In genomic region chr17:79464310-79465010, GRCh38 we compare ENCODE assay signal across 15 cellular contexts.
DNase-seq lines count a peak whose midpoint lies in the region; ATAC-seq and TF ChIP-seq lines count a peak whose summit lies in the region.
"Had no signal": no experiment of that assay in that cellular context is flagged by ENCODE, and none has a peak within 500 bp of the region (broad histone marks: within the 10 kb centered on the region; RNA-seq: fewer than 3 reads in every experiment).

No MANE protein-coding gene starts in this region.

- peaks cover 0 to 64% (median 22%) of the 10 kb centered on the region in 3 donors for H3K27me3 ChIP-seq in stomach

- WGBS in stomach, 5 donors: 66 to 77% (median 75%) methylated on average over 28 to 29 of the region's 29 CpGs

- H3K9me3 ChIP-seq in stomach: no peaks in the 10 kb centered on the region

- H3K4me1 ChIP-seq in stomach: no peaks in the 10 kb centered on the region

- no peaks in the 10 kb centered on the region for H3K4me1 Mint-ChIP-seq in activated T-cell treated with anti-CD3 and anti-CD28 coated beads, Interleukin-2, amount 50 U/mL, for 4 hours (ENCODE audit: low read depth)
- H3K4me1 Mint-ChIP-seq in nephron progenitor cell: peaks cover 22% of the 10 kb centered on the region

- DNase-seq in activated T-cell treated with anti-CD3 and anti-CD28 coated beads, Interleukin-2, amount 50 U/mL, for 4 hours: no peak
- no peak for DNase-seq in activated T-cell treated with anti-CD3 and anti-CD28 coated beads, Interleukin-2, amount 50 U/mL, for 48 hours
- DNase-seq in caudate nucleus (lab: John Stamatoyannopoulos, UW) (peak in 2 of 61 donors; percentile 5 to 79), nephron progenitor cell (no peak), NCI-H2029 treated with DMSO at 0.1 percent for 48 hours (lab: John Stamatoyannopoulos, UW) (no peak), NCI-H2227 (lab: John Stamatoyannopoulos, UW; ENCODE audit: unreplicated experiment) (no peak), stomach (no peak), NCI-H1105 (lab: John Stamatoyannopoulos, UW) (no peak)
- DNase-seq: 8988T, HFFc6, NCI-H1105 treated with DMSO at 0.1 percent for 48 hours, NCI-H2029, NCI-H510A treated with DMSO at 0.1 percent for 48 hours had no signal

- H3K27ac Mint-ChIP-seq in nephron progenitor cell: peak overlapping the region; percentile 40
- H3K27ac Mint-ChIP-seq: HFFc6 had no signal

- intact Hi-C loops in stomach (cut with DNase I; ENCODE audit: low total_unique reads): no loop called here

- no peaks in the 10 kb centered on the region for H3K9me3 Mint-ChIP-seq in activated T-cell treated with anti-CD3 and anti-CD28 coated beads, Interleukin-2, amount 50 U/mL, for 4 hours
- no peaks in the 10 kb centered on the region for H3K9me3 Mint-ChIP-seq in nephron progenitor cell

- ATAC-seq in activated T-cell treated with anti-CD3 and anti-CD28 coated beads, Interleukin-2, amount 50 U/mL, for 4 hours: no peak
- ATAC-seq: Panc1 had no signal

- H3K36me3 Mint-ChIP-seq in activated T-cell treated with anti-CD3 and anti-CD28 coated beads, Interleukin-2, amount 50 U/mL, for 4 hours (ENCODE audit: insufficient read depth): no peaks in the 10 kb centered on the region
- no peaks in the 10 kb centered on the region for H3K36me3 Mint-ChIP-seq in nephron progenitor cell (ENCODE audit: low read depth)

- H3K4me3 Mint-ChIP-seq in activated T-cell treated with anti-CD3 and anti-CD28 coated beads, Interleukin-2, amount 50 U/mL, for 4 hours: peak overlapping the region; percentile 9
- no peak overlapping the region for H3K4me3 Mint-ChIP-seq in nephron progenitor cell
- H3K4me3 Mint-ChIP-seq: HFFc6 had no signal

- TF ChIP-seq POLR2A in stomach (IDR thresholded peaks at IDR 0.05): no peak

- no peak overlapping the region for H3K4me3 ChIP-seq in stomach

- no peaks in the 10 kb centered on the region for H3K36me3 ChIP-seq in stomach

- H3K27ac ChIP-seq in caudate nucleus (ENCODE audit: low read depth, low read length): peak overlapping the region; percentile 85
- no peak overlapping the region for H3K27ac ChIP-seq in stomach
- H3K27ac ChIP-seq: KMS-11 had no signal

- H3K27me3 Mint-ChIP-seq in activated T-cell treated with anti-CD3 and anti-CD28 coated beads, Interleukin-2, amount 50 U/mL, for 4 hours (ENCODE audit: low read depth): peaks cover 11% of the 10 kb centered on the region
- H3K27me3 Mint-ChIP-seq in nephron progenitor cell (ENCODE audit: low read depth, poor library complexity): peaks cover 31% of the 10 kb centered on the region

- no peak for TF ChIP-seq EP300 in stomach (IDR thresholded peaks at IDR 0.05)

- TF ChIP-seq CTCF in nephron progenitor cell (IDR thresholded peaks at IDR 0.05): no peak
- no peak for TF ChIP-seq CTCF in stomach (IDR thresholded peaks at IDR 0.05)
